Comparison of ENCODE assay signal across 1 cellular context in the genomic region with DNA sequence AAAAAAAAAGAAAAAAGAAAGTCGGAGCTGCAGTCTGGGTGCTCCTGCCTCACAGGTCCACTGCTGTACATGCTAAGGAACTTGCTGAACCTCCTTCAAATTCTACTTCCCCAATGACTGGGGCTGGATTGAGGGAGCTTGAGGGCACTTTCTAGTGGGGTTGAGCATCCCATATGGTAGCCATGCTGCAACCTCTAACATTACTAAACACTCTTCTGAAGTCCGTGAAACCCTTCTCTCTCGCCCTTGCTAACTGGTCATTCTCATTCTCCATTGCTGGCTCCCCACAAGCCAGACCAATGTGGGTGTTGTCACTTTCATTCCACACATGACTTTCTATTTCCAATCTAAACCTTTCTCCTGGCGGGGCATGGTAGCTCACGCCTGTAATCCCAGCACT.
TF ChIP-seq lines count a peak whose summit lies in the region.

No MANE protein-coding gene starts in this region.

TF ChIP-seq in IMR-90, 13 proteins besides CTCF, POLR2A, EP300 and RAD21:
- TF ChIP-seq BHLHE40 (IDR thresholded peaks at IDR 0.05; ENCODE audit: low read depth, low read length), result no peak
- TF ChIP-seq MAFK (IDR thresholded peaks at IDR 0.05; ENCODE audit: low read depth, low read length), result no peak
- TF ChIP-seq MXI1 (IDR thresholded peaks at IDR 0.05; ENCODE audit: borderline replicate concordance, low read depth, low read length), result no peak
- TF ChIP-seq, protein P1, sequence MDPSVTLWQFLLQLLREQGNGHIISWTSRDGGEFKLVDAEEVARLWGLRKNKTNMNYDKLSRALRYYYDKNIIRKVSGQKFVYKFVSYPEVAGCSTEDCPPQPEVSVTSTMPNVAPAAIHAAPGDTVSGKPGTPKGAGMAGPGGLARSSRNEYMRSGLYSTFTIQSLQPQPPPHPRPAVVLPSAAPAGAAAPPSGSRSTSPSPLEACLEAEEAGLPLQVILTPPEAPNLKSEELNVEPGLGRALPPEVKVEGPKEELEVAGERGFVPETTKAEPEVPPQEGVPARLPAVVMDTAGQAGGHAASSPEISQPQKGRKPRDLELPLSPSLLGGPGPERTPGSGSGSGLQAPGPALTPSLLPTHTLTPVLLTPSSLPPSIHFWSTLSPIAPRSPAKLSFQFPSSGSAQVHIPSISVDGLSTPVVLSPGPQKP (IDR thresholded peaks at IDR 0.05; ENCODE audit: borderline replicate concordance, low read depth, low read length), result no peak
- TF ChIP-seq MAZ (IDR thresholded peaks at IDR 0.05; ENCODE audit: borderline replicate concordance, low read depth, low read length), result no peak
- no peak for TF ChIP-seq CHD1 (IDR thresholded peaks at IDR 0.05; ENCODE audit: low read depth, low read length)
- no peak for TF ChIP-seq FOS (IDR thresholded peaks at IDR 0.05; ENCODE audit: low read depth, low read length)
- TF ChIP-seq, protein P2, sequence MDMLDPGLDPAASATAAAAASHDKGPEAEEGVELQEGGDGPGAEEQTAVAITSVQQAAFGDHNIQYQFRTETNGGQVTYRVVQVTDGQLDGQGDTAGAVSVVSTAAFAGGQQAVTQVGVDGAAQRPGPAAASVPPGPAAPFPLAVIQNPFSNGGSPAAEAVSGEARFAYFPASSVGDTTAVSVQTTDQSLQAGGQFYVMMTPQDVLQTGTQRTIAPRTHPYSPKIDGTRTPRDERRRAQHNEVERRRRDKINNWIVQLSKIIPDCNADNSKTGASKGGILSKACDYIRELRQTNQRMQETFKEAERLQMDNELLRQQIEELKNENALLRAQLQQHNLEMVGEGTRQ (IDR thresholded peaks at IDR 0.05; ENCODE audit: low read depth, low read length), result no peak
TF ChIP-seq in IMR-90: peak in this region for 0.
